In genomic region chr1:217333939-217334338, GRCh38 we compare ENCODE assay signal across 8 cellular contexts.
DNase-seq lines count a peak whose midpoint lies in the region; ATAC-seq and TF ChIP-seq lines count a peak whose summit lies in the region.

No MANE protein-coding gene starts in this region.

- H3K4me2 ChIP-seq in OCI-LY7 (ENCODE audit: low read length): no peak overlapping the region

- ATAC-seq in GM18909 (IDR thresholded peaks at IDR 0.05; ENCODE audit: poor library complexity, unreplicated experiment) (peak; percentile 89), HG03432 (IDR thresholded peaks at IDR 0.05; ENCODE audit: unreplicated experiment) (peak; percentile 85), T-cell (replicated peaks in 1 of 4) (no peak)

- intact Hi-C loops in Calu3 (cut with micrococcal nuclease; ENCODE audit: unreplicated experiment) (loop anchor here (1.0 to 5.0 kb wide), 2 partner anchors 373 to 582 kb away; no protein-coding TSS in a partner anchor), OCI-LY7 (cut with micrococcal nuclease; ENCODE audit: unreplicated experiment) (no loop called here), thyroid gland (cut with DNase I) (no loop called here)

- peak; percentile 61 for TF ChIP-seq CTCF in Calu3 (IDR thresholded peaks at IDR 0.05; ENCODE audit: unreplicated experiment)
- TF ChIP-seq CTCF in OCI-LY7 (conservative IDR thresholded peaks at IDR 0.05; ENCODE audit: low read length): peak; percentile 81
- peak; percentile 50 for TF ChIP-seq CTCF in foreskin fibroblast (IDR thresholded peaks at IDR 0.05; ENCODE audit: low read depth, low read length)
- peak in 2 of 6 experiments; percentile 37 to 44 for TF ChIP-seq CTCF in thyroid gland (IDR thresholded peaks at IDR 0.05)

- no peak overlapping the region for H3K4me3 ChIP-seq in OCI-LY7 (ENCODE audit: low read depth, low read length, poor library complexity, severe bottlenecking)
- no peak overlapping the region for H3K4me3 ChIP-seq in foreskin fibroblast (ENCODE audit: low read depth in 1 of 2, low read length in 2 of 2)
- no peak overlapping the region for H3K4me3 ChIP-seq in thyroid gland (replicated peaks in 1 of 3)

- H3K4me1 ChIP-seq in OCI-LY7 (ENCODE audit: insufficient read depth, low read length, poor library complexity, severe bottlenecking) (no peaks in the 10 kb centered on the region), thyroid gland (no peaks in the 10 kb centered on the region)

- POLR2A ChIA-PET in OCI-LY7 (lab: Charles Lee) (interaction anchor here (1.4 kb wide), 1 partner anchor 14 kb away, joined by 3 read pairs; no protein-coding TSS in a partner anchor), T-cell (lab: Charles Lee) (no interaction called here)
- POLR2A ChIA-PET in activated CD4-positive, alpha-beta memory T cell treated with anti-CD3 and anti-CD28 coated beads, Interleukin-2, amount 10 ng/mL, durations not matched to agents 7 days and 5 days (lab: Charles Lee): no interaction called here

- H3K27me3 Mint-ChIP-seq in Calu3 (ENCODE audit: unreplicated experiment): no peaks in the 10 kb centered on the region
- no peaks in the 10 kb centered on the region for H3K27me3 Mint-ChIP-seq in activated CD4-positive, alpha-beta memory T cell treated with anti-CD3 and anti-CD28 coated beads, Interleukin-2, amount 10 ng/mL, durations not matched to agents 7 days and 5 days
- H3K27me3 Mint-ChIP-seq in T-cell: no peaks in the 10 kb centered on the region

- 61 to 62% methylated on average over 6 of the region's 6 CpGs for WGBS in thyroid gland, 2 donors

- no peaks in the 10 kb centered on the region for H3K36me3 ChIP-seq in OCI-LY7 (ENCODE audit: insufficient read depth, low read length)
- H3K36me3 ChIP-seq in thyroid gland: no peaks in the 10 kb centered on the region

- H3K27me3 ChIP-seq in thyroid gland: no peaks in the 10 kb centered on the region

- no peaks in the 10 kb centered on the region for H3K79me2 ChIP-seq in OCI-LY7 (ENCODE audit: insufficient read depth, low read depth, low read length)

- H3K27ac ChIP-seq in OCI-LY7 (ENCODE audit: low read depth, low read length, poor library complexity, severe bottlenecking) (no peak overlapping the region), thyroid gland (no peak overlapping the region)

- H3K9me3 Mint-ChIP-seq in Calu3 (ENCODE audit: low read depth, unreplicated experiment) (peaks cover 6% of the 10 kb centered on the region), T-cell (peaks cover 5 to 22% (median 6%) of the 10 kb centered on the region in 3 donors)
- no peaks in the 10 kb centered on the region for H3K9me3 Mint-ChIP-seq in activated CD4-positive, alpha-beta memory T cell treated with anti-CD3 and anti-CD28 coated beads, Interleukin-2, amount 10 ng/mL, durations not matched to agents 7 days and 5 days

- CTCF ChIA-PET in Calu3 (lab: Charles Lee): no interaction called here
- CTCF ChIA-PET in OCI-LY7 (lab: Charles Lee; ENCODE audit: unreplicated experiment): no interaction called here
- CTCF ChIA-PET in activated CD4-positive, alpha-beta memory T cell treated with anti-CD3 and anti-CD28 coated beads, Interleukin-2, amount 10 ng/mL, durations not matched to agents 7 days and 5 days (lab: Charles Lee): no interaction called here
- CTCF ChIA-PET in T-cell (lab: Charles Lee): no interaction called here

- no peaks in the 10 kb centered on the region for H3K36me3 Mint-ChIP-seq in Calu3 (ENCODE audit: insufficient read depth, unreplicated experiment)
- no peaks in the 10 kb centered on the region for H3K36me3 Mint-ChIP-seq in activated CD4-positive, alpha-beta memory T cell treated with anti-CD3 and anti-CD28 coated beads, Interleukin-2, amount 10 ng/mL, durations not matched to agents 7 days and 5 days (ENCODE audit: low read depth)
- no peaks in the 10 kb centered on the region for H3K36me3 Mint-ChIP-seq in T-cell

- no peak for TF ChIP-seq POLR2A in thyroid gland (IDR thresholded peaks at IDR 0.05)

- H4K20me1 ChIP-seq in OCI-LY7 (ENCODE audit: insufficient read depth, low read length): no peaks in the 10 kb centered on the region

- H3K27ac Mint-ChIP-seq in Calu3 (ENCODE audit: unreplicated experiment) (no peak overlapping the region), T-cell (no peak overlapping the region)
- H3K27ac Mint-ChIP-seq in activated CD4-positive, alpha-beta memory T cell treated with anti-CD3 and anti-CD28 coated beads, Interleukin-2, amount 10 ng/mL, durations not matched to agents 7 days and 5 days: no peak overlapping the region

- H3K9me3 ChIP-seq in OCI-LY7 (ENCODE audit: low read length) (no peaks in the 10 kb centered on the region), thyroid gland (no peaks in the 10 kb centered on the region)

- H2AFZ ChIP-seq in OCI-LY7 (ENCODE audit: low read length): no peak overlapping the region

- H3K4me1 Mint-ChIP-seq in Calu3 (ENCODE audit: low read depth, unreplicated experiment) (no peaks in the 10 kb centered on the region), T-cell (no peaks in the 10 kb centered on the region)
- no peaks in the 10 kb centered on the region for H3K4me1 Mint-ChIP-seq in activated CD4-positive, alpha-beta memory T cell treated with anti-CD3 and anti-CD28 coated beads, Interleukin-2, amount 10 ng/mL, durations not matched to agents 7 days and 5 days

- no peak overlapping the region for H3K4me3 Mint-ChIP-seq in Calu3 (ENCODE audit: low read depth, unreplicated experiment)
- no peak overlapping the region for H3K4me3 Mint-ChIP-seq in activated CD4-positive, alpha-beta memory T cell treated with anti-CD3 and anti-CD28 coated beads, Interleukin-2, amount 10 ng/mL, durations not matched to agents 7 days and 5 days
- no peak overlapping the region for H3K4me3 Mint-ChIP-seq in T-cell

- no peaks in the 10 kb centered on the region for H3K9me2 ChIP-seq in OCI-LY7 (ENCODE audit: insufficient read depth, low read length)

- DNase-seq in Calu3: peak; percentile 58
- DNase-seq in OCI-LY7 (ENCODE audit: low spot score): peak; percentile 33
- DNase-seq in foreskin fibroblast: peak in 1 of 2 donors; percentile 58
- DNase-seq in thyroid gland: peak; percentile 6 to 9
- DNase-seq in activated CD4-positive, alpha-beta memory T cell treated with anti-CD3 and anti-CD28 coated beads, Interleukin-2, amount 10 ng/mL, durations not matched to agents 7 days and 5 days: no peak
- no peak for DNase-seq in T-cell

- BruUV-seq in Calu3 (replicated peaks; lab: Mats Ljungman, UMichigan): no TSS peak
- BruUV-seq in OCI-LY7 (replicated peaks; lab: Mats Ljungman, UMichigan): no TSS peak

Comparison
In these comparisons a context has a peak if more than half of its experiments do, and no peak if none do; other contexts are left out.
1. DNase-seq: peak in Calu3 (single experiment), OCI-LY7 (single experiment) and thyroid gland (2 of 2); none in activated CD4-positive, alpha-beta memory T cell treated with anti-CD3 and anti-CD28 coated beads, Interleukin-2, amount 10 ng/mL, durations not matched to agents 7 days and 5 days (single experiment) and T-cell (0 of 34).
2. ATAC-seq: peak in GM18909 (single experiment) and HG03432 (single experiment); none in T-cell (0 of 4).